ENCODE assay signal across 13 cellular contexts in genomic region chr20:23609486-23610109, GRCh38. TPM values are rescaled to one million over a fixed set of nuclear protein-coding genes. Genes with fewer than 3 reads are reported as not detected.
DNase-seq lines count a peak whose midpoint lies in the region; ATAC-seq and TF ChIP-seq lines count a peak whose summit lies in the region.
"Had no signal": no experiment of that assay in that cellular context is flagged by ENCODE, and none has a peak within 500 bp of the region (broad histone marks: within the 10 kb centered on the region; RNA-seq: fewer than 3 reads in every experiment).

No MANE protein-coding gene starts in this region.

- H3K9ac ChIP-seq in H9 (ENCODE audit: extremely low read depth, insufficient read length, low read length) (no peak overlapping the region), SK-N-MC (ENCODE audit: insufficient read length) (no peak overlapping the region), neural progenitor cell (no peak overlapping the region)

- CTCF ChIA-PET in activated CD8-positive, alpha-beta T cell treated with anti-CD3 and anti-CD28 coated beads for 36 hours (lab: Charles Lee) = interaction anchor here (18.2 kb wide), 1 partner anchor 166 kb away, joined by 176 read pairs; the partner anchor contains the start of gene CSTL1

- H3K23me2 ChIP-seq in H9 (ENCODE audit: insufficient read length, low read depth, low read length, poor library complexity, severe bottlenecking) = no peaks in the 10 kb centered on the region

- peaks cover 11% of the 10 kb centered on the region for H3K27me3 Mint-ChIP-seq in H9 (ENCODE audit: low read depth)
- peaks cover 5% of the 10 kb centered on the region for H3K27me3 Mint-ChIP-seq in neural progenitor cell (ENCODE audit: insufficient read depth, low read depth)
- no peaks in the 10 kb centered on the region for H3K27me3 Mint-ChIP-seq in activated CD8-positive, alpha-beta T cell treated with anti-CD3 and anti-CD28 coated beads for 36 hours

- no peak overlapping the region for H3T11ph ChIP-seq in H9 (ENCODE audit: low read length)

- H3K4ac ChIP-seq in H9 (ENCODE audit: low read depth, low read length) = no peak overlapping the region

- no peak overlapping the region for H2BK12ac ChIP-seq in H9 (ENCODE audit: insufficient read length, low read depth, low read length)

- intact Hi-C loops in activated CD8-positive, alpha-beta T cell treated with anti-CD3 and anti-CD28 coated beads for 36 hours (cut with micrococcal nuclease) = loop anchor here (10.0 kb wide), 1 partner anchor 245 kb away; the partner anchor contains the start of gene GZF1

- no peak overlapping the region for H2AFZ ChIP-seq in H9 (ENCODE audit: low read length)
- no peak overlapping the region for H2AFZ ChIP-seq in neural progenitor cell (replicated peaks)

- H3F3A ChIP-seq in neural progenitor cell (ENCODE audit: low read depth) = peaks cover 5% of the 10 kb centered on the region

- no peak overlapping the region for H4K8ac ChIP-seq in H9 (replicated peaks; ENCODE audit: insufficient read length, low read depth, low read length)

- no peak for TF ChIP-seq CTCF in H9 (conservative IDR thresholded peaks at IDR 0.05)
- TF ChIP-seq CTCF in neural progenitor cell (IDR thresholded peaks at IDR 0.05) = no peak
- TF ChIP-seq CTCF in gastroesophageal sphincter (IDR thresholded peaks at IDR 0.05) = no peak
- no peak for TF ChIP-seq CTCF in activated CD8-positive, alpha-beta T cell treated with anti-CD3 and anti-CD28 coated beads for 36 hours (IDR thresholded peaks at IDR 0.05)

- H2AK5ac ChIP-seq in H9 (ENCODE audit: insufficient read length, low read length) = no peak overlapping the region

- H2BK5ac ChIP-seq in H9 (ENCODE audit: insufficient read length, low read length) = no peak overlapping the region

- H3K4me1 Mint-ChIP-seq in H9 = peaks cover 21 to 24% of the 10 kb centered on the region in 2 experiments
- H3K4me1 Mint-ChIP-seq in neural progenitor cell = peaks cover 30% of the 10 kb centered on the region
- H3K4me1 Mint-ChIP-seq in activated CD8-positive, alpha-beta T cell treated with anti-CD3 and anti-CD28 coated beads for 36 hours (ENCODE audit: low read depth) = peaks cover 4% of the 10 kb centered on the region

- no peaks in the 10 kb centered on the region; a peak in 2 of 7 replicates for H3K36me3 Mint-ChIP-seq in H9 (ENCODE audit: insufficient read depth in 1 of 3, low read depth in 3 of 3)
- no peaks in the 10 kb centered on the region for H3K36me3 Mint-ChIP-seq in neural progenitor cell
- H3K36me3 Mint-ChIP-seq in activated CD8-positive, alpha-beta T cell treated with anti-CD3 and anti-CD28 coated beads for 36 hours (ENCODE audit: low read depth) = no peaks in the 10 kb centered on the region
- H3K36me3 Mint-ChIP-seq: CD14-positive monocyte; CD8-positive, alpha-beta T cell had no signal

- no CpG with 5 or more reads among the region's 5 CpGs for WGBS in H9 (ENCODE audit: extremely low coverage, insufficient read length, low lambda C conversion rate)
- WGBS in gastroesophageal sphincter (ENCODE audit: low coverage in 1 of 2), 2 donors = 86 to 88% methylated on average over 5 of the region's 5 CpGs

- H3K4me3 ChIP-seq in SK-N-MC (peak overlapping the region; percentile 36; the same call in 1 of the 2 replicates), neural progenitor cell (no peak overlapping the region), gastroesophageal sphincter (no peak overlapping the region)
- H3K4me3 ChIP-seq: HAP-1 had no signal

- H3K9me3 ChIP-seq in H9 (ENCODE audit: control insufficient read depth, low read depth, low read length) (no peaks in the 10 kb centered on the region), SK-N-MC (ENCODE audit: low read depth, low read length) (no peaks in the 10 kb centered on the region), neural progenitor cell (ENCODE audit: low read depth) (no peaks in the 10 kb centered on the region), gastroesophageal sphincter (no peaks in the 10 kb centered on the region)
- H3K9me3 ChIP-seq: HAP-1 had no signal

- no peak overlapping the region for H4K5ac ChIP-seq in H9 (ENCODE audit: insufficient read length, low read depth, low read length)

- no peaks in the 10 kb centered on the region for H4K20me1 ChIP-seq in H9 (ENCODE audit: control insufficient read depth, insufficient read depth, insufficient read length)
- H4K20me1 ChIP-seq in neural progenitor cell (ENCODE audit: low read depth) = no peaks in the 10 kb centered on the region

- H3K18ac ChIP-seq in H9 (ENCODE audit: insufficient read length, low read depth, low read length) = no peak overlapping the region

- H3K79me1 ChIP-seq in H9 (ENCODE audit: insufficient read depth, low read depth, low read length, poor library complexity, severe bottlenecking) = no peaks in the 10 kb centered on the region

- no peak for TF ChIP-seq POLR2A in gastroesophageal sphincter (IDR thresholded peaks at IDR 0.05)

- H3K27ac Mint-ChIP-seq in H9 (no peak overlapping the region), neural progenitor cell (no peak overlapping the region)
- no peak overlapping the region for H3K27ac Mint-ChIP-seq in activated CD8-positive, alpha-beta T cell treated with anti-CD3 and anti-CD28 coated beads for 36 hours
- H3K27ac Mint-ChIP-seq: CD8-positive, alpha-beta T cell; HFFc6 had no signal

- no peak overlapping the region for H4K91ac ChIP-seq in H9 (ENCODE audit: insufficient read length, low read depth, low read length)

- no peak for ATAC-seq in gastroesophageal sphincter
- no peak for ATAC-seq in activated CD8-positive, alpha-beta T cell treated with anti-CD3 and anti-CD28 coated beads for 36 hours
- ATAC-seq: CD8-positive, alpha-beta T cell had no signal

- H3K4me3 Mint-ChIP-seq in H9 = no peak overlapping the region
- H3K4me3 Mint-ChIP-seq in neural progenitor cell = no peak overlapping the region
- no peak overlapping the region for H3K4me3 Mint-ChIP-seq in activated CD8-positive, alpha-beta T cell treated with anti-CD3 and anti-CD28 coated beads for 36 hours
- H3K4me3 Mint-ChIP-seq: CD14-positive monocyte; CD8-positive, alpha-beta T cell; HFFc6 had no signal

- POLR2A ChIA-PET in activated CD8-positive, alpha-beta T cell treated with anti-CD3 and anti-CD28 coated beads for 36 hours (lab: Charles Lee) = no interaction called here

- no peak for TF ChIP-seq EP300 in gastroesophageal sphincter (IDR thresholded peaks at IDR 0.05)

- no peaks in the 10 kb centered on the region for H3K27me3 ChIP-seq in H9 (ENCODE audit: insufficient read depth, low read length)
- H3K27me3 ChIP-seq in neural progenitor cell = no peaks in the 10 kb centered on the region
- no peaks in the 10 kb centered on the region for H3K27me3 ChIP-seq in gastroesophageal sphincter

- H3K9me3 Mint-ChIP-seq in H9 (no peaks in the 10 kb centered on the region), neural progenitor cell (peaks cover 5% of the 10 kb centered on the region)
- H3K9me3 Mint-ChIP-seq in activated CD8-positive, alpha-beta T cell treated with anti-CD3 and anti-CD28 coated beads for 36 hours = no peaks in the 10 kb centered on the region
- H3K9me3 Mint-ChIP-seq: CD8-positive, alpha-beta T cell; HFFc6 had no signal

- H3K27ac ChIP-seq in H9 (ENCODE audit: insufficient read length, low read depth, low read length) (no peak overlapping the region), SK-N-MC (peak overlapping the region; percentile 74), neural progenitor cell (no peak overlapping the region), gastroesophageal sphincter (no peak overlapping the region)

- no peaks in the 10 kb centered on the region for H3K79me2 ChIP-seq in H9 (ENCODE audit: insufficient read depth, low read length)
- H3K79me2 ChIP-seq in neural progenitor cell (ENCODE audit: low read depth) = no peaks in the 10 kb centered on the region

- DNase-seq in H9 (peak; percentile 14), SK-N-MC (ENCODE audit: low read depth, low spot score) (peak; percentile 92), ecto neural progenitor cell (ENCODE audit: low spot score) (peak; percentile 21), neural progenitor cell (ENCODE audit: low spot score) (peak; percentile 43), mucosa of gallbladder (ENCODE audit: low spot score) (no peak)
- no peak for DNase-seq in activated CD8-positive, alpha-beta T cell treated with anti-CD3 and anti-CD28 coated beads for 36 hours
- DNase-seq: CD8-positive, alpha-beta T cell; COR-L47; GOT3; HFFc6 had no signal

- no peak overlapping the region for H2BK120ac ChIP-seq in H9 (ENCODE audit: low read depth, low read length, poor library complexity, severe bottlenecking)

- H3K36me3 ChIP-seq in SK-N-MC (ENCODE audit: insufficient read depth, low read length) = no peaks in the 10 kb centered on the region
- no peaks in the 10 kb centered on the region for H3K36me3 ChIP-seq in neural progenitor cell
- H3K36me3 ChIP-seq in gastroesophageal sphincter = no peaks in the 10 kb centered on the region
- H3K36me3 ChIP-seq: HAP-1 had no signal

- H3K56ac ChIP-seq in H9 (ENCODE audit: insufficient read length, low read depth, low read length) = no peak overlapping the region

- H3K23ac ChIP-seq in H9 (ENCODE audit: insufficient read length, low read depth, low read length) = no peak overlapping the region

- no peak overlapping the region for H2BK20ac ChIP-seq in H9 (ENCODE audit: low read depth, low read length, poor library complexity, severe bottlenecking)

- H3K4me1 ChIP-seq in H9 (ENCODE audit: insufficient read depth, low read length) (peaks cover 4% of the 10 kb centered on the region), neural progenitor cell (peaks cover 16% of the 10 kb centered on the region), gastroesophageal sphincter (peaks cover 0 to 48% (median 14%) of the 10 kb centered on the region in 3 donors)
- H3K4me1 ChIP-seq: HAP-1 had no signal

- H3K4me2 ChIP-seq in H9 (ENCODE audit: insufficient read depth, insufficient read length, low read length) = no peak overlapping the region
- peak overlapping the region; percentile 14 for H3K4me2 ChIP-seq in neural progenitor cell

- H2BK15ac ChIP-seq in H9 (ENCODE audit: low read depth, low read length) = no peak overlapping the region

- H3K14ac ChIP-seq in H9 (ENCODE audit: insufficient read depth, low read length) = no peak overlapping the region

RNA-seq across cellular contexts. Expression of gene CST9, which starts 3.9 kb away (rescaled TPM):
- total RNA-seq in H9 (2021) (not detected in 2 replicates), neural progenitor cell (ENCODE audit: low replicate concordance) (not detected in 2 replicates), gastroesophageal sphincter (not detected), mucosa of gallbladder (not detected)
- total RNA-seq in activated CD8-positive, alpha-beta T cell treated with anti-CD3 and anti-CD28 coated beads for 36 hours = not detected
- total RNA-seq: CD8-positive, alpha-beta T cell; HFFc6 had no signal

RNA-seq across cellular contexts. Expression of gene CST3, which starts 28.2 kb away (rescaled TPM):
- total RNA-seq in H9 (2021) (77.2 and 81.9 TPM in 2 replicates), neural progenitor cell (ENCODE audit: low replicate concordance) (20.8 and 58.0 TPM in 2 replicates), gastroesophageal sphincter (1,000 to 10,000 TPM in 3 of 4 donors, 100 to 1,000 TPM in 1; 951 to 1,877 (median 1,344) TPM), mucosa of gallbladder (2,306 TPM)
- total RNA-seq in activated CD8-positive, alpha-beta T cell treated with anti-CD3 and anti-CD28 coated beads for 36 hours = 1 to 10 TPM in 1 of 2 experiments, under 1 TPM in 1; 0.72 to 1.2 TPM

RNA-seq across cellular contexts. Expression of gene CST9L, which starts 41.3 kb away (rescaled TPM):
- total RNA-seq in H9 (2021) (not detected in 2 replicates), neural progenitor cell (ENCODE audit: low replicate concordance) (not detected in 2 replicates), gastroesophageal sphincter (not detected), mucosa of gallbladder (not detected)
- not detected for total RNA-seq in activated CD8-positive, alpha-beta T cell treated with anti-CD3 and anti-CD28 coated beads for 36 hours
- total RNA-seq: CD8-positive, alpha-beta T cell; HFFc6 had no signal

Comparison
In these comparisons a context has a peak if more than half of its experiments do, and no peak if none do; other contexts are left out.
1. DNase-seq: peak in H9 (single experiment), SK-N-MC (single experiment), ecto neural progenitor cell (single experiment) and neural progenitor cell (single experiment); none in mucosa of gallbladder (single experiment) and activated CD8-positive, alpha-beta T cell treated with anti-CD3 and anti-CD28 coated beads for 36 hours (single experiment).
2. RNA of gene CST3, which starts 28.2 kb away (total RNA-seq): 2,306 TPM in mucosa of gallbladder (single experiment) and 951 to 1,877 TPM in gastroesophageal sphincter; 77.2 to 81.9 TPM in H9, 20.8 to 58.0 TPM in neural progenitor cell and 0.72 to 1.2 TPM in activated CD8-positive, alpha-beta T cell treated with anti-CD3 and anti-CD28 coated beads for 36 hours; every median in the first group is over 10 times any median in the second.